In the genomic region with DNA sequence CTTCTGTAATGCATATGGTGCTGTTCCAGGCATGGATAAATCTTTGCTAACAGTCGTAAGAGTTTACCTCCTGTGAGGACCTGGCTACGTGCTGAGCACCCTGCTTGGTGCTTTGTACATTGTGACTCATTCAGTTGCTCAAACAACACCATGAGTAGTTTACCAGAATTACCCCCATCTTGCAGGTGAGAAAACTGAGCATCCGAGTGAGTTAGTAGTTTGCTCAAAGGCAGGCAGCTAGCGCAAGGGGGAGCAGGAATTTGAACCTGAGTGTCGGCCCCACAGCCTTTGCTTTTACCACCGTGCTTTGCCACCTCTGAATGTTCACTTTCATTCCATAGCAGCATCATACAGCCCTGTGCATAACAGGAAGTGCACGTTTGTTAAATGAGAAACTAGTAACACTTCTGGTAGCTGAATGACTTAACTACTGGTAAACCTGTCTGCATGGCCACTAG, we compare ENCODE assay signal across 10 cellular contexts.
DNase-seq lines count a peak whose midpoint lies in the region; ATAC-seq and TF ChIP-seq lines count a peak whose summit lies in the region.
"Had no signal": no experiment of that assay in that cellular context is flagged by ENCODE, and none has a peak within 500 bp of the region (broad histone marks: within the 10 kb centered on the region; RNA-seq: fewer than 3 reads in every experiment).

No MANE protein-coding gene starts in this region.

- peaks cover 23% of the 10 kb centered on the region for H3K36me3 Mint-ChIP-seq in activated CD8-positive, alpha-beta memory T cell treated with anti-CD3 and anti-CD28 coated beads, Interleukin-2, amount 10 ng/mL, durations not matched to agents 7 days and 5 days
- peaks cover 10% of the 10 kb centered on the region for H3K36me3 Mint-ChIP-seq in osteocyte (ENCODE audit: unreplicated experiment)

- CTCF ChIA-PET in activated CD8-positive, alpha-beta memory T cell treated with anti-CD3 and anti-CD28 coated beads, Interleukin-2, amount 10 ng/mL, durations not matched to agents 7 days and 5 days (lab: Charles Lee) = interaction anchor here (1.0 to 1.9 kb wide), 9 partner anchors 12 to 348 kb away, joined by 3 to 7 read pairs (median 4); no protein-coding TSS in a partner anchor

- peak; percentile 82 for DNase-seq in activated CD8-positive, alpha-beta memory T cell treated with anti-CD3 and anti-CD28 coated beads, Interleukin-2, amount 10 ng/mL, durations not matched to agents 7 days and 5 days
- DNase-seq in activated CD8-positive, alpha-beta memory T cell treated with anti-CD3 and anti-CD28 coated beads for 24 hours = no peak
- peak; percentile 5 for DNase-seq in activated T-helper 9 cell treated with anti-CD3 and anti-CD28 coated beads, Interleukin-2, amount 50 U/mL, for 16 hours (ENCODE audit: low read depth)
- peak; percentile 52 for DNase-seq in stimulated activated CD8-positive, alpha-beta memory T cell treated with anti-CD3 and anti-CD28 coated beads, Interleukin-4, amount 100 ng/mL, for 48 hours
- DNase-seq in NCI-H2171 treated with DMSO at 0.1 percent for 48 hours (lab: John Stamatoyannopoulos, UW) (no peak), T1000 (lab: John Stamatoyannopoulos, UW) (no peak), osteocyte (ENCODE audit: extremely low spot score, unreplicated experiment) (no peak)
- DNase-seq: amniotic stem cell, NCI-H526 treated with DMSO at 0.1 percent for 48 hours had no signal

- no peaks in the 10 kb centered on the region for H3K27me3 Mint-ChIP-seq in activated CD8-positive, alpha-beta memory T cell treated with anti-CD3 and anti-CD28 coated beads, Interleukin-2, amount 10 ng/mL, durations not matched to agents 7 days and 5 days
- no peaks in the 10 kb centered on the region for H3K27me3 Mint-ChIP-seq in osteocyte (ENCODE audit: unreplicated experiment)

- H3K4me1 Mint-ChIP-seq in activated CD8-positive, alpha-beta memory T cell treated with anti-CD3 and anti-CD28 coated beads, Interleukin-2, amount 10 ng/mL, durations not matched to agents 7 days and 5 days = peaks cover 17% of the 10 kb centered on the region
- H3K4me1 Mint-ChIP-seq in osteocyte (ENCODE audit: unreplicated experiment) = peaks cover 10% of the 10 kb centered on the region

- peak overlapping the region; percentile 96 for H3K27ac Mint-ChIP-seq in activated CD8-positive, alpha-beta memory T cell treated with anti-CD3 and anti-CD28 coated beads, Interleukin-2, amount 10 ng/mL, durations not matched to agents 7 days and 5 days
- H3K27ac Mint-ChIP-seq in osteocyte (ENCODE audit: unreplicated experiment) = no peak overlapping the region

- no peak for TF ChIP-seq CTCF in osteocyte (IDR thresholded peaks at IDR 0.05)

- ATAC-seq in activated CD8-positive, alpha-beta memory T cell treated with anti-CD3 and anti-CD28 coated beads, Interleukin-2, amount 10 ng/mL, durations not matched to agents 7 days and 5 days = peak; percentile 96
- peak; percentile 97 for ATAC-seq in HG03066 (IDR thresholded peaks at IDR 0.05; ENCODE audit: low read depth, unreplicated experiment)

- peak overlapping the region; percentile 44 for H3K4me3 Mint-ChIP-seq in activated CD8-positive, alpha-beta memory T cell treated with anti-CD3 and anti-CD28 coated beads, Interleukin-2, amount 10 ng/mL, durations not matched to agents 7 days and 5 days
- no peak overlapping the region for H3K4me3 Mint-ChIP-seq in osteocyte (ENCODE audit: unreplicated experiment)

- no peaks in the 10 kb centered on the region for H3K9me3 Mint-ChIP-seq in activated CD8-positive, alpha-beta memory T cell treated with anti-CD3 and anti-CD28 coated beads, Interleukin-2, amount 10 ng/mL, durations not matched to agents 7 days and 5 days (ENCODE audit: low read depth)
- H3K9me3 Mint-ChIP-seq in osteocyte (ENCODE audit: unreplicated experiment) = no peaks in the 10 kb centered on the region

Comparison
In these comparisons a context has a peak if more than half of its experiments do, and no peak if none do; other contexts are left out.
1. DNase-seq: peak in activated CD8-positive, alpha-beta memory T cell treated with anti-CD3 and anti-CD28 coated beads, Interleukin-2, amount 10 ng/mL, durations not matched to agents 7 days and 5 days (single experiment), activated T-helper 9 cell treated with anti-CD3 and anti-CD28 coated beads, Interleukin-2, amount 50 U/mL, for 16 hours (single experiment) and stimulated activated CD8-positive, alpha-beta memory T cell treated with anti-CD3 and anti-CD28 coated beads, Interleukin-4, amount 100 ng/mL, for 48 hours (single experiment); none in activated CD8-positive, alpha-beta memory T cell treated with anti-CD3 and anti-CD28 coated beads for 24 hours (single experiment), NCI-H2171 treated with DMSO at 0.1 percent for 48 hours (single experiment), T1000 (single experiment) and osteocyte (single experiment).